ENCODE assay signal across 9 cellular contexts in the genomic region with DNA sequence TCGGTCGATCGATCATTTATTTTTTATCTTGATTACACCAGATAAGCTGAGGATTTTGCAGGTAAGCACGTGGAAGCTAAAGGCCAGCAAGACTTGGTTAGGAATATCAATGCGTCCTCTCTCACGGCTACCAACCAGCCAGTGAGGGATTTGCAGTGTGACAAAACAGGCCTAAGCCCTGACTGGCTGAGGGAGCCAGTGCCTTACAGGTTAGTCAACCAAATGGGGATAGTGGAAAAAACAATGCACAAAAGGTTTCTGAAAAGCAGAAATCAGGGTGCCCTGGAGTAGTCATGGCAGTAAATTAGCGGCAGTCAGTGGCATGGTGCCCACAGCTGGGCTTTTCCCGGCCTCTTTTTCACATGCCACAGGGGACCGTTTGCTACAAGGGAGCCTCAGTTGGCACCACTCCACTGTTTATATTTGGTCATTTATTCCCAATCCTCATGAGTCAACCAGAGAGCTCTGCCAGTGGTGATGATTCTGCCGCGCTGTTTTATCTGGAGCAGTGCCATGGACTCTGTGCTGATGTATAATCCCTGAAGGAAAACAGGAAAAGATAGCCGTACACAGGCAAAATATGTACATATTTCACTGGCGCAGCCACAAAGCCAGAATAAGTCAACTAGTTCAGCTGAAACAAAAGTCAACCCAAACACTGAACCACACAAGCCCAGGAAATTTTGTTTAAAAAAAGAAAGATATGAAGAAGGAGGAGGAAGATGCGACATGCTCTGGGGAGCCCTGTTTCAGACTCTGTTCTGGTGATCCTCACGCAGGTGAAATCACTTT.
A peak's percentile ranks its signal among the peaks of the same experiment; 100 is the strongest.
DNase-seq lines count a peak whose midpoint lies in the region; ATAC-seq, FAIRE-seq and TF ChIP-seq lines count a peak whose summit lies in the region.
"Had no signal": no experiment of that assay in that cellular context is flagged by ENCODE, and none has a peak within 500 bp of the region (broad histone marks: within the 10 kb centered on the region; RNA-seq: fewer than 3 reads in every experiment).

No MANE protein-coding gene starts in this region.

- POLR2A ChIA-PET in RWPE1 (lab: Yijun Ruan, JAX; ENCODE audit: low non-redundant PET), result no interaction called here

- no peak for TF ChIP-seq CTCF in RWPE1 (conservative IDR thresholded peaks at IDR 0.05; ENCODE audit: low read depth)
- TF ChIP-seq CTCF in fibroblast of villous mesenchyme (IDR thresholded peaks at IDR 0.05; ENCODE audit: insufficient read depth, low read depth, low read length), result no peak
- no peak for TF ChIP-seq CTCF in parathyroid adenoma (IDR thresholded peaks at IDR 0.05)

- no peak overlapping the region for H3K4me2 ChIP-seq in parathyroid adenoma (ENCODE audit: low read length)

- CTCF ChIA-PET in RWPE1 (lab: Yijun Ruan, JAX), result interaction anchor here (0.6 to 1.4 kb wide), 3 partner anchors 19 to 168 kb away, joined by 3 to 5 read pairs (median 4); no protein-coding TSS in a partner anchor

- no peaks in the 10 kb centered on the region for H3K36me3 ChIP-seq in parathyroid adenoma (ENCODE audit: control insufficient read depth, insufficient read depth, low read length)

- DNase-seq in H4 (ENCODE audit: low spot score) (peak; percentile 97), RWPE1 (ENCODE audit: low spot score) (peak; percentile 89), fibroblast of villous mesenchyme (ENCODE audit: low read depth) (peak; percentile 99), GM19239 (ENCODE audit: insufficient read length, low spot score) (no peak), NCI-H526 treated with DMSO at 0.1 percent for 48 hours (lab: John Stamatoyannopoulos, UW) (no peak)
- DNase-seq in activated CD4-positive, CD25-positive, alpha-beta regulatory T cell treated with anti-CD3 and anti-CD28 coated beads, Interleukin-2, amount 50 U/mL, for 72 hours, result no peak
- DNase-seq: naive B cell had no signal

- no peaks in the 10 kb centered on the region for H3K79me2 ChIP-seq in parathyroid adenoma

- H3K9me3 ChIP-seq in parathyroid adenoma (ENCODE audit: control insufficient read depth, low read length), result no peaks in the 10 kb centered on the region

- FAIRE-seq in GM19239 (lab: Jason Lieb, UNC), result no peak

- H3K4me1 ChIP-seq in parathyroid adenoma, result no peaks in the 10 kb centered on the region

- H3K9ac ChIP-seq in parathyroid adenoma, result no peak overlapping the region

- H3K27ac ChIP-seq in RWPE1, result peak overlapping the region; percentile 54
- H3K27ac ChIP-seq in parathyroid adenoma, result peak overlapping the region; percentile 32

- H3K4me3 ChIP-seq in fibroblast of villous mesenchyme (ENCODE audit: low read depth, low read length), result no peak overlapping the region
- H3K4me3 ChIP-seq in parathyroid adenoma (ENCODE audit: low read depth, low read length), result no peak overlapping the region

- no peaks in the 10 kb centered on the region for H3K27me3 ChIP-seq in parathyroid adenoma (ENCODE audit: control insufficient read depth, insufficient read depth, low read length)

- ATAC-seq in GM21737 (IDR thresholded peaks at IDR 0.05; ENCODE audit: unreplicated experiment), result no peak

- H2AFZ ChIP-seq in parathyroid adenoma, result no peak overlapping the region

Comparison
In these comparisons a context has a peak if more than half of its experiments do, and no peak if none do; other contexts are left out.
1. DNase-seq: peak in H4 (single experiment), RWPE1 (single experiment) and fibroblast of villous mesenchyme (single experiment); none in GM19239 (single experiment), activated CD4-positive, CD25-positive, alpha-beta regulatory T cell treated with anti-CD3 and anti-CD28 coated beads, Interleukin-2, amount 50 U/mL, for 72 hours (single experiment) and NCI-H526 treated with DMSO at 0.1 percent for 48 hours (single experiment).